ENCODE assay signal across 8 cellular contexts in the genomic region with DNA sequence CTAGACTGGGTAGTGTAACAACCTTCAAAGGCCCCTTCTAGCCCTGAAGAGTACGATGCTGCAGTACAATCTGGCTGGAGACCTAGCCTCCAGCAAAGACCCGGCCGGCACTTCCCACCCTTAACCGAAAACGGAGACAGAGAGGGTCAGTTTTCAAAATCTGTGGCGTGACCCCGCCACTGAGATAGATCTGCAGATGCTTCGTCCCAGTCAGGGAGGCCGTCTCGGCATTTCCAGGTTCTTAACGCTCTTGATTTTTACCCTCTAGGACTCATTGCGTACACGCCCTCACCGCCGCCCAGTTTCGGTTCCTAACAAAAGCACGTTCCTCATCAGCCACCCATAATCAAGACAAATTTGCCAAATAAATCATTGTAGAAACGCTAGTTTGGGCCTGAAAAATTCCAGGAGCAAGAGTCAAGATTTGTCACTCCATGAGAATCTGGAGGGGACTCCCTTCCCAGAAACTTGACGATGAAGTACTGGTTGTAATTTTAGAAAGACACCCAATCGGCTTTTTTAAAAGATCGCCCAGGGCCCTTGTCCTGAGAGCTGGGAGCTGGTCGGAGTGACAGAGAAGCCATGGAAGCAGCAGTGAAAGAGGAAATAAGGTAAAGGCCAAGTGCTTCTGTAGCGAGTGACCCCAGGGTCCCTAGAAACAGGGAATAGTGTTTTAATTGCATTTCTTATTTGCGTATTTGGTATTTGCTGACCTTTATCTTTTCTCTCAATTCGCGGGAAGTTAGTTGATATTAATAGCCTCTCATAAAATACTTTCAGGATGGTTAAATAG. TPM values are rescaled to one million over a fixed set of nuclear protein-coding genes. Genes with fewer than 3 reads are reported as not detected.
DNase-seq lines count a peak whose midpoint lies in the region; ATAC-seq and TF ChIP-seq lines count a peak whose summit lies in the region.

No MANE protein-coding gene starts in this region.

- ATAC-seq in HG03378 (IDR thresholded peaks at IDR 0.05; ENCODE audit: unreplicated experiment): peak; percentile 16
- ATAC-seq in activated T-helper 17 cell treated with anti-CD3 and anti-CD28 coated beads, Interleukin-2, amount 50 U/mL, for 72 hours (replicated peaks): peak; percentile 42
- ATAC-seq in stimulated activated naive CD8-positive, alpha-beta T cell treated with anti-CD3 and anti-CD28 coated beads, Interleukin-15, Interleukin-2, amounts not matched to agents 100 U/mL and 50 U/mL, for 24 hours: peak; percentile 16

- CTCF ChIA-PET in PC-9 (lab: Charles Lee): interaction anchor here (1.3 kb wide), 1 partner anchor 111 kb away, joined by 3 read pairs; no protein-coding TSS in a partner anchor

- peaks cover 55% of the 10 kb centered on the region for H3K36me3 Mint-ChIP-seq in activated T-helper 17 cell treated with anti-CD3 and anti-CD28 coated beads, Interleukin-2, amount 50 U/mL, for 72 hours (ENCODE audit: low read depth)
- peaks cover 12% of the 10 kb centered on the region for H3K36me3 Mint-ChIP-seq in nephron (ENCODE audit: low read depth)

- no peaks in the 10 kb centered on the region for H3K9me2 ChIP-seq in PC-9 (ENCODE audit: insufficient read depth)

- H3K36me3 ChIP-seq in PC-9 (ENCODE audit: low read depth): no peaks in the 10 kb centered on the region

- TSS peak; percentile 83 for BruUV-seq in PC-9 (replicated peaks; lab: Mats Ljungman, UMichigan)

- peaks cover 19% of the 10 kb centered on the region for H3K4me1 Mint-ChIP-seq in activated T-helper 17 cell treated with anti-CD3 and anti-CD28 coated beads, Interleukin-2, amount 50 U/mL, for 72 hours
- peaks cover 38% of the 10 kb centered on the region for H3K4me1 Mint-ChIP-seq in nephron

- H3F3A ChIP-seq in PC-9 (ENCODE audit: insufficient read depth, low read depth): peaks cover 16% of the 10 kb centered on the region; the same call in 1 of the 2 replicates

- H3K9me3 ChIP-seq in PC-9 (ENCODE audit: insufficient read depth, low read depth): no peaks in the 10 kb centered on the region

- TF ChIP-seq CTCF in PC-9 (conservative IDR thresholded peaks at IDR 0.05): no peak
- no peak for TF ChIP-seq CTCF in fibroblast of pulmonary artery (IDR thresholded peaks at IDR 0.05; ENCODE audit: low read length, missing control alignments)
- TF ChIP-seq CTCF in nephron (IDR thresholded peaks at IDR 0.05; ENCODE audit: unreplicated experiment in 3 of 3): no peak

- H2AFZ ChIP-seq in PC-9: peak overlapping the region; percentile 78

- peaks cover 7% of the 10 kb centered on the region; the same call in 1 of the 2 replicates for H4K20me1 ChIP-seq in PC-9 (ENCODE audit: insufficient read depth)

- H3K4me2 ChIP-seq in PC-9: peak overlapping the region; percentile 85

- no peaks in the 10 kb centered on the region for H3K9me3 Mint-ChIP-seq in activated T-helper 17 cell treated with anti-CD3 and anti-CD28 coated beads, Interleukin-2, amount 50 U/mL, for 72 hours
- no peaks in the 10 kb centered on the region for H3K9me3 Mint-ChIP-seq in nephron

- no peaks in the 10 kb centered on the region for H3K27me3 Mint-ChIP-seq in activated T-helper 17 cell treated with anti-CD3 and anti-CD28 coated beads, Interleukin-2, amount 50 U/mL, for 72 hours
- no peaks in the 10 kb centered on the region for H3K27me3 Mint-ChIP-seq in nephron (ENCODE audit: low read depth)

- peak overlapping the region; percentile 96 for H3K4me3 Mint-ChIP-seq in activated T-helper 17 cell treated with anti-CD3 and anti-CD28 coated beads, Interleukin-2, amount 50 U/mL, for 72 hours
- H3K4me3 Mint-ChIP-seq in nephron: peak overlapping the region; percentile 98 to 99 (median 98)

- intact Hi-C loops in PC-9 (cut with micrococcal nuclease; ENCODE audit: unreplicated experiment): loop anchor here (10.0 kb wide), 1 partner anchor 111 kb away; no protein-coding TSS in a partner anchor

- POLR2A ChIA-PET in PC-9 (lab: Charles Lee; ENCODE audit: unreplicated experiment): interaction anchor here (0.5 to 1.2 kb wide), 7 partner anchors 12 to 942 kb away, joined by 3 to 4 read pairs (median 3); a partner anchor contains a TSS

- peak overlapping the region; percentile 100 for H3K27ac Mint-ChIP-seq in activated T-helper 17 cell treated with anti-CD3 and anti-CD28 coated beads, Interleukin-2, amount 50 U/mL, for 72 hours
- H3K27ac Mint-ChIP-seq in nephron: peak overlapping the region; percentile 99 to 100 (median 100)

- DNase-seq in activated gamma-delta T cell treated with Interleukin-2 at 50 U/mL for 16 hours (peak; percentile 51), activated gamma-delta T cell (lab: John Stamatoyannopoulos, UW) (no peak), PC-9 (peak; percentile 38 to 63), fibroblast of pulmonary artery (ENCODE audit: low read depth) (peak; percentile 59)
- DNase-seq in stimulated activated naive CD8-positive, alpha-beta T cell treated with anti-CD3 and anti-CD28 coated beads, Interleukin-15, Interleukin-2, amounts not matched to agents 100 U/mL and 50 U/mL, for 24 hours: peak; percentile 70

- peaks cover 33% of the 10 kb centered on the region for H3K4me1 ChIP-seq in PC-9 (replicated peaks; ENCODE audit: insufficient read depth)

- no peaks in the 10 kb centered on the region for H3K27me3 ChIP-seq in PC-9 (ENCODE audit: insufficient read depth, low read depth)

- peaks cover 47% of the 10 kb centered on the region for H3K79me2 ChIP-seq in PC-9 (ENCODE audit: low read depth)

- H3K4me3 ChIP-seq in PC-9: peak overlapping the region; percentile 74
- H3K4me3 ChIP-seq in fibroblast of pulmonary artery (replicated peaks; ENCODE audit: low read depth, low read length): peak overlapping the region; percentile 96

- H3K27ac ChIP-seq in PC-9: peak overlapping the region; percentile 84

RNA-seq across cellular contexts. Expression of a gene that starts 0.9 kb away (rescaled TPM):
- 43.9 and 45.1 TPM in 2 replicates for total RNA-seq in PC-9 (2021)
- total RNA-seq in activated T-helper 17 cell treated with anti-CD3 and anti-CD28 coated beads, Interleukin-2, amount 50 U/mL, for 72 hours: 10 to 100 TPM; 43.5 to 46.8 TPM

RNA-seq across cellular contexts. Expression of a gene that starts 1.1 kb away (rescaled TPM):
- total RNA-seq in PC-9 (2021): 13.9 and 16.3 TPM in 2 replicates
- total RNA-seq in activated T-helper 17 cell treated with anti-CD3 and anti-CD28 coated beads, Interleukin-2, amount 50 U/mL, for 72 hours: 10 to 100 TPM; 27.6 to 29.2 TPM
